8 cellular contexts compared by ENCODE assay signal in the genomic region with DNA sequence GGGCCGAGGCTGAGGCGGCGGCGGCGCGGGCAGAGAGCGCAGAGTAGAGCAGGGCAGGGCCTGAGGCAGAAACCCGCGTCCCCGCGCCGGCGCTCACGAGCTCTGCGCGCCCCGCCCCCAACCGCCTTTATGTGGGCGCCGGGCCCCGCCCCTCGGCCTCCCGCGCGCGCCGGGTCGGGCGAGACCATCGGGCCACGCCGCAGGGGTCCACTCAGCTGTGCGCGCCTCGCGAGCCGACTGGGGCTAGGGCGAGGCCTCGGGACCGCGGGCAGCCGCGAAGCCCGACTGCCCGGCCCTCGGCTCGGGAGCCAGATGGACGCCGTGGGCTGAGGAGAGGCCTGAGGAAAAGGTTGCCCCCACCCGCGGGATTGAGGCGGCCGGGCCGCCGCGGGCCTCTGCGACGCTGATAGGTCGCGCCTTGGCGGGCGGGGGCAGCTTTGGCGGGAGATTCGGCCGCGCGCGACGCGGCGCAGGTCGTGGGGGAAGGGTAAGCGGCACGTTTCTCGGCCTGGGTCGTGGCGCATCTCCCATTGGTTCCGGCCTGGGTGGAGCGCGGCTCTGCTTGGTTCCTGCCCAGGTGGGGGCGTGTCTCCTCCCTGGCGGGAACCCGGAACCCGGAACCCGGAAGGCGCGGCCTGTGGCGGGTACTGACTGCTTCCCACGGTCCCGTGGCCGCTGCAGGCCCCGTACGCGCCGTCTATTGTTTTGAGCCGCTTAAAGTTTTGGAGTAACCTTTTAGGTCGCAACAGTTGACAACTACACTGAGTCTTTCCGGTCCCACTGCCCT. TPM values are rescaled to one million over a fixed set of nuclear protein-coding genes. Genes with fewer than 3 reads are reported as not detected.
DNase-seq lines count a peak whose midpoint lies in the region; ATAC-seq and TF ChIP-seq lines count a peak whose summit lies in the region.

A gene (minus strand): TSS at position 104 of the 787 bp plus-strand sequence. CDS start 131 bp downstream, outside the sequence.

- peaks cover 47% of the 10 kb centered on the region for H3K4me1 Mint-ChIP-seq in T-helper 2 cell treated with Interferon-gamma antibody and Interleukin-4, amounts not matched to agents 5 μg/mL and 100 μg/mL, for 36 hours (ENCODE audit: low read depth)

- WGBS in right cardiac atrium = under 1% methylated on average over 98 of the region's 98 CpGs
- WGBS in aorta, 2 donors = 0% methylated on average over 65 to 98 of the region's 98 CpGs

- H3K4me1 ChIP-seq in ascending aorta = peaks cover 0 to 10% of the 10 kb centered on the region in 2 donors
- H3K4me1 ChIP-seq in right cardiac atrium (ENCODE audit: control insufficient read depth, insufficient read depth, low read length) = peaks cover 9% of the 10 kb centered on the region
- H3K4me1 ChIP-seq in aorta (ENCODE audit: control insufficient read depth in 1 of 2, insufficient read depth in 2 of 2, low read length in 2 of 2) = no peaks in the 10 kb centered on the region

- H3K9me3 ChIP-seq in ascending aorta (no peaks in the 10 kb centered on the region), right cardiac atrium (ENCODE audit: control insufficient read depth, low read length) (no peaks in the 10 kb centered on the region), aorta (ENCODE audit: control insufficient read depth, low read length) (no peaks in the 10 kb centered on the region)

- peaks cover 62% of the 10 kb centered on the region for H3K36me3 Mint-ChIP-seq in T-helper 2 cell treated with Interferon-gamma antibody and Interleukin-4, amounts not matched to agents 5 μg/mL and 100 μg/mL, for 36 hours (ENCODE audit: low read depth)

- peak within 1 kb of the TSS; percentile 100 for H3K4me3 Mint-ChIP-seq in T-helper 2 cell treated with Interferon-gamma antibody and Interleukin-4, amounts not matched to agents 5 μg/mL and 100 μg/mL, for 36 hours

- H3K9me3 Mint-ChIP-seq in T-helper 2 cell treated with Interferon-gamma antibody and Interleukin-4, amounts not matched to agents 5 μg/mL and 100 μg/mL, for 36 hours = no peaks in the 10 kb centered on the region

- intact Hi-C loops in ascending aorta (cut with DNase I) (loop anchor here (1.0 to 10.0 kb wide), 9 partner anchors 9 to 1580 kb away; a partner anchor contains a TSS), right cardiac atrium (cut with DNase I) (no loop called here), aorta (cut with DNase I) (loop anchor here in 1 of 2 donors (10.0 kb wide), 1 partner anchor 668 kb away; no protein-coding TSS in a partner anchor)

- H3K36me3 ChIP-seq in ascending aorta (peaks cover 5 to 7% of the 10 kb centered on the region in 2 donors), aorta (ENCODE audit: control insufficient read depth in 1 of 2, insufficient read depth in 2 of 2, low read length in 1 of 2) (no peaks in the 10 kb centered on the region)

- ATAC-seq in GM18508 (IDR thresholded peaks at IDR 0.05; ENCODE audit: insufficient read depth, unreplicated experiment) (peak; percentile 42), HG02981 (IDR thresholded peaks at IDR 0.05; ENCODE audit: unreplicated experiment) (peak; percentile 71), right cardiac atrium (peak; percentile 94), aorta (ENCODE audit: low FRiP score) (peak; percentile 94)

- H3K4me3 ChIP-seq in ascending aorta (peak within 1 kb of the TSS; percentile 93 to 94), right cardiac atrium (ENCODE audit: low read length) (peak within 1 kb of the TSS; percentile 56), aorta (ENCODE audit: low read length in 2 of 2) (peak within 1 kb of the TSS; percentile 72 to 92)

- H3K27ac Mint-ChIP-seq in T-helper 2 cell treated with Interferon-gamma antibody and Interleukin-4, amounts not matched to agents 5 μg/mL and 100 μg/mL, for 36 hours = peak within 1 kb of the TSS; percentile 97

- DNase-seq in NCI-H2029 (lab: John Stamatoyannopoulos, UW) (peak; percentile 97), ascending aorta (ENCODE audit: low spot score in 2 of 2) (peak; percentile 86 to 98), right cardiac atrium (peak; percentile 96 to 99 (median 98)), renal cortical epithelial cell (ENCODE audit: low read depth) (peak; percentile 81), aorta (peak; percentile 98 to 99)
- peak; percentile 99 for DNase-seq in T-helper 2 cell treated with Interferon-gamma antibody and Interleukin-4, amounts not matched to agents 5 μg/mL and 100 μg/mL, for 36 hours (ENCODE audit: low spot score)

- no peaks in the 10 kb centered on the region for H3K27me3 Mint-ChIP-seq in T-helper 2 cell treated with Interferon-gamma antibody and Interleukin-4, amounts not matched to agents 5 μg/mL and 100 μg/mL, for 36 hours (ENCODE audit: low read depth)

- H3K27ac ChIP-seq in ascending aorta = peak within 1 kb of the TSS; percentile 99 to 100
- H3K27ac ChIP-seq in right cardiac atrium (ENCODE audit: low read length) = peak within 1 kb of the TSS; percentile 97
- peak within 1 kb of the TSS; percentile 65 to 92 for H3K27ac ChIP-seq in aorta (ENCODE audit: low read depth in 1 of 2, low read length in 2 of 2)

- no peaks in the 10 kb centered on the region for H3K27me3 ChIP-seq in ascending aorta
- H3K27me3 ChIP-seq in right cardiac atrium (ENCODE audit: control insufficient read depth, insufficient read depth) = no peaks in the 10 kb centered on the region
- no peaks in the 10 kb centered on the region for H3K27me3 ChIP-seq in aorta (ENCODE audit: control insufficient read depth in 1 of 2, insufficient read depth in 2 of 2, low read length in 1 of 2)

- no peak for TF ChIP-seq CTCF in ascending aorta (IDR thresholded peaks at IDR 0.05)

RNA-seq across cellular contexts. Expression of the gene that starts here (rescaled TPM):
- 218 TPM for total RNA-seq in ascending aorta
- 10 to 100 TPM; 13.4 to 16.1 (median 14.8) TPM for total RNA-seq in right cardiac atrium
- polyA plus RNA-seq in right cardiac atrium = 12.2 TPM
- total RNA-seq in renal cortical epithelial cell = 51.9 and 106 TPM in 2 replicates
- total RNA-seq in aorta = 10 to 100 TPM; 25.1 to 25.3 TPM
- 10 to 100 TPM; 27.2 to 35.1 TPM for polyA plus RNA-seq in aorta

Comparison
In these comparisons a context has a peak if more than half of its experiments do, and no peak if none do; other contexts are left out.
1. Peak in every context shown above with its lines: DNase-seq, ATAC-seq, H3K4me3 ChIP-seq and H3K27ac ChIP-seq.
2. ATAC-seq: peak in every context shown above with its lines; median percentile 94 in right cardiac atrium; 94 in aorta; 71 in HG02981; 42 in GM18508.